Comparison of ENCODE assay signal across 19 cellular contexts in genomic region chr14:71317385-71318096, GRCh38. TPM values are rescaled to one million over a fixed set of nuclear protein-coding genes. Genes with fewer than 3 reads are reported as not detected.
DNase-seq lines count a peak whose midpoint lies in the region; ATAC-seq and TF ChIP-seq lines count a peak whose summit lies in the region.
"Had no signal": no experiment of that assay in that cellular context is flagged by ENCODE, and none has a peak within 500 bp of the region (broad histone marks: within the 10 kb centered on the region; RNA-seq: fewer than 3 reads in every experiment).

No MANE protein-coding gene starts in this region.

- H2BK15ac ChIP-seq in H9 (ENCODE audit: low read depth, low read length): no peak overlapping the region

- no peaks in the 10 kb centered on the region for H3K27me3 ChIP-seq in H9 (ENCODE audit: insufficient read depth, low read length)
- no peaks in the 10 kb centered on the region for H3K27me3 ChIP-seq in neural progenitor cell
- no peaks in the 10 kb centered on the region for H3K27me3 ChIP-seq in lower lobe of right lung (ENCODE audit: low read depth)
- H3K27me3 ChIP-seq: BE2C, SJSA1 had no signal

- H3K23ac ChIP-seq in H9 (ENCODE audit: insufficient read length, low read depth, low read length): no peak overlapping the region

- H3K36me3 ChIP-seq in neural progenitor cell: no peaks in the 10 kb centered on the region
- H3K36me3 ChIP-seq in lower lobe of right lung: no peaks in the 10 kb centered on the region
- H3K36me3 ChIP-seq: BE2C had no signal

- TF ChIP-seq CTCF in AG10803 (conservative IDR thresholded peaks at IDR 0.05; ENCODE audit: low read length): no peak
- TF ChIP-seq CTCF in H9 (conservative IDR thresholded peaks at IDR 0.05): no peak
- TF ChIP-seq CTCF in fibroblast of mammary gland (conservative IDR thresholded peaks at IDR 0.05; ENCODE audit: control insufficient read depth, insufficient read depth, low read depth, low read length): no peak
- no peak for TF ChIP-seq CTCF in neural progenitor cell (IDR thresholded peaks at IDR 0.05)
- TF ChIP-seq CTCF in lower lobe of right lung (IDR thresholded peaks at IDR 0.05): no peak

- no peak overlapping the region for H3K27ac Mint-ChIP-seq in H9
- no peak overlapping the region for H3K27ac Mint-ChIP-seq in neural progenitor cell

- ATAC-seq in lower lobe of right lung: no peak
- ATAC-seq: K562, PC-3 had no signal

- H3K9me3 Mint-ChIP-seq in H9: peaks cover 0 to 2% of the 10 kb centered on the region in 2 experiments; a peak in 3 of 5 replicates
- H3K9me3 Mint-ChIP-seq in neural progenitor cell: no peaks in the 10 kb centered on the region

- H3K4me2 ChIP-seq in H9 (ENCODE audit: insufficient read depth, insufficient read length, low read length) (no peak overlapping the region), neural progenitor cell (no peak overlapping the region)

- peaks cover 18 to 21% of the 10 kb centered on the region in 2 experiments for H3K4me1 Mint-ChIP-seq in H9
- peaks cover 14% of the 10 kb centered on the region for H3K4me1 Mint-ChIP-seq in neural progenitor cell

- peak overlapping the region; percentile 41 for H2BK120ac ChIP-seq in H9 (ENCODE audit: low read depth, low read length, poor library complexity, severe bottlenecking)

- H3K14ac ChIP-seq in H9 (ENCODE audit: insufficient read depth, low read length): no peak overlapping the region

- no peak overlapping the region for H4K8ac ChIP-seq in H9 (replicated peaks; ENCODE audit: insufficient read length, low read depth, low read length)

- H3K4me3 ChIP-seq in AG10803 (ENCODE audit: low read length) (no peak overlapping the region), fibroblast of mammary gland (ENCODE audit: control insufficient read depth, low read depth, low read length) (no peak overlapping the region), neural progenitor cell (no peak overlapping the region), lower lobe of right lung (no peak overlapping the region)
- H3K4me3 ChIP-seq: K562, SJSA1 had no signal

- no peak overlapping the region for H2AK5ac ChIP-seq in H9 (ENCODE audit: insufficient read length, low read length)

- H2BK5ac ChIP-seq in H9 (ENCODE audit: insufficient read length, low read length): no peak overlapping the region

- no CpG with 5 or more reads among the region's 4 CpGs for WGBS in H9 (ENCODE audit: extremely low coverage, insufficient read length, low lambda C conversion rate)

- no peaks in the 10 kb centered on the region for H4K20me1 ChIP-seq in H9 (ENCODE audit: control insufficient read depth, insufficient read depth, insufficient read length)
- peaks cover 9% of the 10 kb centered on the region for H4K20me1 ChIP-seq in neural progenitor cell (ENCODE audit: low read depth)

- no peak overlapping the region for H4K5ac ChIP-seq in H9 (ENCODE audit: insufficient read length, low read depth, low read length)

- DNase-seq in AG10803 (ENCODE audit: low read depth) (peak; percentile 50), H9 (no peak), fibroblast of mammary gland (ENCODE audit: low read depth) (peak; percentile 13), neural progenitor cell (ENCODE audit: low spot score) (no peak), cortex of kidney (lab: John Stamatoyannopoulos, UW) (no peak), lower lobe of right lung (no peak), EL (no peak), putamen (ENCODE audit: low spot score) (no peak)
- DNase-seq: BE2C; Calu3; CD4-positive, alpha-beta memory T cell; DMS79; H7; NCI-H1417; NCI-H2029 treated with DMSO at 0.1 percent for 48 hours; NCI-H748 treated with DMSO at 0.1 percent for 48 hours; PC-3 had no signal

- H2AFZ ChIP-seq in H9 (ENCODE audit: low read length) (no peak overlapping the region), neural progenitor cell (replicated peaks) (no peak overlapping the region)

- H2BK20ac ChIP-seq in H9 (ENCODE audit: low read depth, low read length, poor library complexity, severe bottlenecking): no peak overlapping the region

- H3K36me3 Mint-ChIP-seq in H9 (ENCODE audit: insufficient read depth in 1 of 3, low read depth in 3 of 3) (peaks cover 0 to 4% (median 1%) of the 10 kb centered on the region in 3 experiments; a peak in 2 of 7 replicates), neural progenitor cell (no peaks in the 10 kb centered on the region)

- H3K9ac ChIP-seq in H9 (ENCODE audit: extremely low read depth, insufficient read length, low read length): no peak overlapping the region
- no peak overlapping the region for H3K9ac ChIP-seq in neural progenitor cell

- no peak overlapping the region for H2BK12ac ChIP-seq in H9 (ENCODE audit: insufficient read length, low read depth, low read length)

- no peak overlapping the region for H3K4me3 Mint-ChIP-seq in H9
- peak overlapping the region; percentile 55 for H3K4me3 Mint-ChIP-seq in neural progenitor cell
- H3K4me3 Mint-ChIP-seq: CD4-positive, alpha-beta memory T cell had no signal

- no peak overlapping the region for H3K56ac ChIP-seq in H9 (ENCODE audit: insufficient read length, low read depth, low read length)

- H3K27ac ChIP-seq in H9 (ENCODE audit: insufficient read length, low read depth, low read length) (no peak overlapping the region), neural progenitor cell (no peak overlapping the region), lower lobe of right lung (no peak overlapping the region)
- H3K27ac ChIP-seq: SJSA1 had no signal

- no peak overlapping the region for H4K91ac ChIP-seq in H9 (ENCODE audit: insufficient read length, low read depth, low read length)

- intact Hi-C loops in lower lobe of right lung (cut with DNase I): no loop called here

- H3K9me3 ChIP-seq in H9 (ENCODE audit: control insufficient read depth, low read depth, low read length) (no peaks in the 10 kb centered on the region), neural progenitor cell (ENCODE audit: low read depth) (no peaks in the 10 kb centered on the region), lower lobe of right lung (no peaks in the 10 kb centered on the region)
- H3K9me3 ChIP-seq: BE2C, SJSA1 had no signal

- no peaks in the 10 kb centered on the region for H3K79me1 ChIP-seq in H9 (ENCODE audit: insufficient read depth, low read depth, low read length, poor library complexity, severe bottlenecking)

- H3K4ac ChIP-seq in H9 (ENCODE audit: low read depth, low read length): no peak overlapping the region

- peaks cover under 1% of the 10 kb centered on the region; the same call in 1 of the 2 replicates for H3K79me2 ChIP-seq in H9 (ENCODE audit: insufficient read depth, low read length)
- peaks cover 16% of the 10 kb centered on the region for H3K79me2 ChIP-seq in neural progenitor cell (ENCODE audit: low read depth)

- no peaks in the 10 kb centered on the region; the same call in 1 of the 2 replicates for H3K27me3 Mint-ChIP-seq in H9 (ENCODE audit: low read depth)
- peaks cover 2% of the 10 kb centered on the region for H3K27me3 Mint-ChIP-seq in neural progenitor cell (ENCODE audit: insufficient read depth, low read depth)

- H3F3A ChIP-seq in neural progenitor cell (ENCODE audit: low read depth): peaks cover 22% of the 10 kb centered on the region

- no peak overlapping the region for H3K18ac ChIP-seq in H9 (ENCODE audit: insufficient read length, low read depth, low read length)

- peaks cover 10% of the 10 kb centered on the region for H3K23me2 ChIP-seq in H9 (ENCODE audit: insufficient read length, low read depth, low read length, poor library complexity, severe bottlenecking)

- no peak overlapping the region for H3T11ph ChIP-seq in H9 (ENCODE audit: low read length)

- H3K4me1 ChIP-seq in H9 (ENCODE audit: insufficient read depth, low read length): no peaks in the 10 kb centered on the region
- H3K4me1 ChIP-seq in neural progenitor cell: peaks cover 9% of the 10 kb centered on the region
- peaks cover 18% of the 10 kb centered on the region for H3K4me1 ChIP-seq in lower lobe of right lung
- H3K4me1 ChIP-seq: BE2C had no signal

RNA-seq across cellular contexts. Expression of gene SIPA1L1, which starts 2.7 kb away (rescaled TPM):
- total RNA-seq in H9 (2021): 70.3 and 73.7 TPM in 2 replicates
- total RNA-seq in neural progenitor cell (ENCODE audit: low replicate concordance): 28.7 and 30.0 TPM in 2 replicates
- 46.8 TPM for total RNA-seq in lower lobe of right lung

Comparison
In these comparisons a context has a peak if more than half of its experiments do, and no peak if none do; other contexts are left out.
1. DNase-seq: peak in AG10803 (single experiment) and fibroblast of mammary gland (single experiment); none in H9 (single experiment), neural progenitor cell (single experiment), cortex of kidney (single experiment), lower lobe of right lung (single experiment), EL (single experiment) and putamen (single experiment).